25 cellular contexts compared by ENCODE assay signal in the genomic region with DNA sequence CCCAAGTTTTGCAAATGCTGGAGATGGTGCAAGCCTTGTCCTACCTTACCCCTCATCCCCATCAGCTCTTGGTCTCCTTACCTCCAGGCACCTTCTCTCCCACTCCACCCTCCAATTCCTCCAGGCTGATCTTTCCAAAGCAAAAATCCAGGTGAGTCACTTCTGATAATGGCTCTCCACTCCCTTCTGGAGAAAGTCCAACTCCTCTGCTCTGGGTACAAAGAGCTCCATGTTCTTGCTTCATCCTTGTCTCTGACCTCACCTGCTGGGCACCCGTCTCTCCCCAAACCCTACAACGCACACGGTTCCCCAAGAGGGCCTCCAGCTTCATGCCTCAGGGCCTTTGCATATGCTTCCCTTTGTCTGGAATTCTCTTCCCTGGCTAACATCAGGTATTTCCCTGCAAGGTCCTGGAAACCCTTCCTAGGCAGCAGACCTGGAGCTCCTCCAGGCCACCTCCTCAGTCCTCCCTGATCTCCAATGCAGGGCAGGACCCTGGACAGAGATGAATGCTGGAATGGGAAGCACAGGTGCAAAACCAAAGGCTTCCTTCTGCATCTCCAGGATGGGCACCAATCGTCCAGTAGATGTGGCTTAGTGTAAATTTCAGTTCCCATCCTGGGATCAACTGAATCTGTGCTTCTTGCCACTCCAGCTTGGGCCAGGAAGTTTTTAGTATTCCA. TPM values are rescaled to one million over a fixed set of nuclear protein-coding genes. Genes with fewer than 3 reads are reported as not detected.
DNase-seq lines count a peak whose midpoint lies in the region; TF ChIP-seq lines count a peak whose summit lies in the region.
"Had no signal": no experiment of that assay in that cellular context is flagged by ENCODE, and none has a peak within 500 bp of the region (broad histone marks: within the 10 kb centered on the region; RNA-seq: fewer than 3 reads in every experiment).

No MANE protein-coding gene starts in this region.

- no peak for TF ChIP-seq CTCF in MCF 10A (IDR thresholded peaks at IDR 0.05; ENCODE audit: unreplicated experiment)
- no peak for TF ChIP-seq CTCF in transverse colon (IDR thresholded peaks at IDR 0.05)

- no peak overlapping the region for H3K27ac ChIP-seq in transverse colon
- H3K27ac ChIP-seq: cardiac muscle cell, gastrocnemius medialis, HL-60, SJCRH30, tibial nerve had no signal

- no TSS peak for BruUV-seq in MCF 10A (replicated peaks; lab: Mats Ljungman, UMichigan)

- peak; percentile 60 for DNase-seq in LoVo (ENCODE audit: low spot score)
- DNase-seq in MCF 10A (ENCODE audit: unreplicated experiment), result peak; percentile 89
- DNase-seq in islet precursor cell, result peak; percentile 63
- peak; percentile 22 for DNase-seq in transverse colon
- no peak for DNase-seq in T-helper 2 cell
- DNase-seq in SHP77 treated with DMSO at 0.1 percent for 48 hours (lab: John Stamatoyannopoulos, UW), result no peak
- DNase-seq in activated CD4-positive, alpha-beta memory T cell treated with anti-CD3 and anti-CD28 coated beads, Interleukin-2, amount 10 ng/mL, durations not matched to agents 7 days and 5 days, result no peak
- DNase-seq: activated B cell treated with CpG ODN at 0.5 μM for 24 hours; activated CD4-positive, alpha-beta memory T cell treated with anti-CD3 and anti-CD28 coated beads for 36 hours; activated gamma-delta T cell treated with Interleukin-2 at 50 U/mL for 16 hours; activated T-cell treated with anti-CD3 and anti-CD28 coated beads for 4 hours; gastrocnemius medialis; NCI-H1694; SJCRH30; stimulated activated CD4-positive, alpha-beta T cell treated with anti-CD3 and anti-CD28 coated beads, Interleukin-2, amount 100 ng/mL, for 24 hours; stimulated activated naive CD8-positive, alpha-beta T cell treated with anti-CD3 and anti-CD28 coated beads, Interleukin-15, Interleukin-2, amounts not matched to agents 100 U/mL and 50 U/mL, for 24 hours had no signal

- POLR2A ChIA-PET in MCF 10A (lab: Yijun Ruan, JAX), result interaction anchor here (0.7 to 2.4 kb wide), 25 partner anchors 9 to 475 kb away, joined by 3 to 29 read pairs (median 5); a partner anchor contains a TSS
- POLR2A ChIA-PET in activated CD4-positive, alpha-beta memory T cell treated with anti-CD3 and anti-CD28 coated beads, Interleukin-2, amount 10 ng/mL, durations not matched to agents 7 days and 5 days (lab: Charles Lee), result no interaction called here

- intact Hi-C loops in MCF 10A (cut with micrococcal nuclease), result no loop called here
- intact Hi-C loops in transverse colon (cut with DNase I; ENCODE audit: low total_unique reads), result no loop called here

- WGBS in transverse colon (ENCODE audit: low coverage in 1 of 2), 2 donors, result 38 to 44% methylated on average over 3 to 4 of the region's 4 CpGs

- TF ChIP-seq POLR2A in transverse colon (IDR thresholded peaks at IDR 0.05), result no peak

- H3K27me3 Mint-ChIP-seq in MCF 10A (ENCODE audit: insufficient read depth, unreplicated experiment), result peaks cover 15% of the 10 kb centered on the region
- H3K27me3 Mint-ChIP-seq in activated CD4-positive, alpha-beta memory T cell treated with anti-CD3 and anti-CD28 coated beads, Interleukin-2, amount 10 ng/mL, durations not matched to agents 7 days and 5 days, result peaks cover 19% of the 10 kb centered on the region

- no peak overlapping the region for H3K4me3 ChIP-seq in transverse colon
- H3K4me3 ChIP-seq: cardiac muscle cell, gastrocnemius medialis, SJCRH30, tibial nerve had no signal

- H3K36me3 Mint-ChIP-seq in MCF 10A (ENCODE audit: insufficient read depth, unreplicated experiment), result no peaks in the 10 kb centered on the region
- no peaks in the 10 kb centered on the region for H3K36me3 Mint-ChIP-seq in activated CD4-positive, alpha-beta memory T cell treated with anti-CD3 and anti-CD28 coated beads, Interleukin-2, amount 10 ng/mL, durations not matched to agents 7 days and 5 days (ENCODE audit: low read depth)
- H3K36me3 Mint-ChIP-seq: activated CD4-positive, alpha-beta memory T cell treated with anti-CD3 and anti-CD28 coated beads for 36 hours; IgD-negative memory B cell had no signal

- CTCF ChIA-PET in MCF 10A (lab: Yijun Ruan, JAX), result interaction anchor here (0.5 to 1.9 kb wide), 9 partner anchors 9 to 206 kb away, joined by 3 to 6 read pairs (median 4); a partner anchor contains a TSS
- CTCF ChIA-PET in activated CD4-positive, alpha-beta memory T cell treated with anti-CD3 and anti-CD28 coated beads, Interleukin-2, amount 10 ng/mL, durations not matched to agents 7 days and 5 days (lab: Charles Lee), result interaction anchor here (1.2 kb wide), 1 partner anchor 225 kb away, joined by 3 read pairs; no protein-coding TSS in a partner anchor

- no peaks in the 10 kb centered on the region for H3K4me1 ChIP-seq in transverse colon
- H3K4me1 ChIP-seq: gastrocnemius medialis, SJCRH30 had no signal

- H3K36me3 ChIP-seq in transverse colon, result no peaks in the 10 kb centered on the region
- H3K36me3 ChIP-seq: cardiac muscle cell, gastrocnemius medialis, SJCRH30, tibial nerve had no signal

- no peak for TF ChIP-seq EP300 in transverse colon (IDR thresholded peaks at IDR 0.05; ENCODE audit: low read depth)

- no peak overlapping the region for H3K4me3 Mint-ChIP-seq in MCF 10A (ENCODE audit: unreplicated experiment)
- H3K4me3 Mint-ChIP-seq in activated CD4-positive, alpha-beta memory T cell treated with anti-CD3 and anti-CD28 coated beads, Interleukin-2, amount 10 ng/mL, durations not matched to agents 7 days and 5 days, result no peak overlapping the region
- H3K4me3 Mint-ChIP-seq: activated B cell treated with CpG ODN at 0.5 μM for 24 hours; activated CD4-positive, alpha-beta memory T cell treated with anti-CD3 and anti-CD28 coated beads for 36 hours; IgD-negative memory B cell; nephron had no signal

- peaks cover 31% of the 10 kb centered on the region for H3K27me3 ChIP-seq in transverse colon
- H3K27me3 ChIP-seq: SJCRH30 had no signal

- no peaks in the 10 kb centered on the region for H3K9me3 Mint-ChIP-seq in MCF 10A (ENCODE audit: unreplicated experiment)
- no peaks in the 10 kb centered on the region for H3K9me3 Mint-ChIP-seq in activated CD4-positive, alpha-beta memory T cell treated with anti-CD3 and anti-CD28 coated beads, Interleukin-2, amount 10 ng/mL, durations not matched to agents 7 days and 5 days
- H3K9me3 Mint-ChIP-seq: activated B cell treated with CpG ODN at 0.5 μM for 24 hours; activated CD4-positive, alpha-beta memory T cell treated with anti-CD3 and anti-CD28 coated beads for 36 hours; nephron had no signal

- no peak overlapping the region for H3K27ac Mint-ChIP-seq in MCF 10A (ENCODE audit: low read depth, unreplicated experiment)
- H3K27ac Mint-ChIP-seq in activated CD4-positive, alpha-beta memory T cell treated with anti-CD3 and anti-CD28 coated beads, Interleukin-2, amount 10 ng/mL, durations not matched to agents 7 days and 5 days, result no peak overlapping the region
- H3K27ac Mint-ChIP-seq: activated B cell treated with CpG ODN at 0.5 μM for 24 hours; activated CD4-positive, alpha-beta memory T cell treated with anti-CD3 and anti-CD28 coated beads for 36 hours; nephron; progenitor cell of endocrine pancreas had no signal

- in situ Hi-C loops in transverse colon (cut with MboI; ENCODE audit: low pct_ligation_motif_present in 1 of 4, low pct_unique_long_range_greater_than_20kb in 1 of 4, low sequenced_read_pairs in 3 of 4), result loop anchor here in 1 of 4 donors (25.0 kb wide), 1 partner anchor 216 kb away; a partner anchor contains a TSS

- H3K4me1 Mint-ChIP-seq in MCF 10A (ENCODE audit: insufficient read depth, unreplicated experiment), result peaks cover 13% of the 10 kb centered on the region
- H3K4me1 Mint-ChIP-seq in activated CD4-positive, alpha-beta memory T cell treated with anti-CD3 and anti-CD28 coated beads, Interleukin-2, amount 10 ng/mL, durations not matched to agents 7 days and 5 days, result no peaks in the 10 kb centered on the region
- H3K4me1 Mint-ChIP-seq: activated B cell treated with CpG ODN at 0.5 μM for 24 hours, nephron had no signal

- no peaks in the 10 kb centered on the region for H3K9me3 ChIP-seq in transverse colon
- H3K9me3 ChIP-seq: gastrocnemius medialis, SJCRH30, tibial nerve had no signal

RNA-seq across cellular contexts. Expression of a gene that starts 22.7 kb away (rescaled TPM):
- total RNA-seq in MCF 10A (2022) (17.6 and 28.7 TPM in 2 replicates), transverse colon (10 to 100 TPM in 2 of 4 donors, 1 to 10 TPM in 2; 5.8 to 22.7 (median 12.9) TPM)
- total RNA-seq in activated CD4-positive, alpha-beta memory T cell treated with anti-CD3 and anti-CD28 coated beads, Interleukin-2, amount 10 ng/mL, durations not matched to agents 7 days and 5 days, result 10 to 100 TPM; 28.3 to 29.5 TPM

RNA-seq across cellular contexts. Expression of a gene that starts 49.7 kb away (rescaled TPM):
- total RNA-seq in MCF 10A (2022) (not detected in 2 replicates), transverse colon (not detected)
- total RNA-seq in activated CD4-positive, alpha-beta memory T cell treated with anti-CD3 and anti-CD28 coated beads, Interleukin-2, amount 10 ng/mL, durations not matched to agents 7 days and 5 days, result not detected
- total RNA-seq: activated B cell treated with CpG ODN at 0.5 μM for 24 hours; activated CD4-positive, alpha-beta memory T cell treated with anti-CD3 and anti-CD28 coated beads for 36 hours; cardiac muscle cell; Daoy; gastrocnemius medialis; progenitor cell of endocrine pancreas; skeletal muscle tissue; T-helper 2 cell treated with Interferon-gamma antibody and Interleukin-4, amounts not matched to agents 100 ng/mL and 5 ng/mL, for 36 hours; tibial nerve had no signal

Comparison
In these comparisons a context has a peak if more than half of its experiments do, and no peak if none do; other contexts are left out.
1. DNase-seq: peak in LoVo (single experiment), MCF 10A (single experiment), islet precursor cell (single experiment) and transverse colon (single experiment); none in T-helper 2 cell (0 of 5), SHP77 treated with DMSO at 0.1 percent for 48 hours (single experiment) and activated CD4-positive, alpha-beta memory T cell treated with anti-CD3 and anti-CD28 coated beads, Interleukin-2, amount 10 ng/mL, durations not matched to agents 7 days and 5 days (single experiment).